In the genomic region with DNA sequence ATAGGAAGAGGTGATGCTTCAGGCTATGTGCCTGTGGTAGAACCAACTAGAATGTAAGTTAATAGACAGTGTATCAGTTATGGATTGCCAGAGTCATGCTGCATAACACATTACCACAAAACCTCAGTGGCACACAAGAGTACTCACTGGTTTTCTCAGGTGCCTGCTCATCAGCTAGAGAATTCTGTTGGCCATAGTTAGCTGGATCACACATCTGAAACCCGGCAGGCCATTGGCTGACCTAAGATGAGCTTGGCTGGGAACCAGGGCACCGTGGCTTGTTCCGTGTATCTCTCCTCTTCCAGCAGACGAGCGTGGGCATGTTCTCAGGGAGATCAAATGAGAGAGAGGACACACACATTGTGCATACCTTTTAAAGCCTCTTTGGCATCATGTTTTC, we compare ENCODE assay signal across 3 cellular contexts.
TF ChIP-seq lines count a peak whose summit lies in the region.

No MANE protein-coding gene starts in this region.

TF ChIP-seq in IMR-90, 13 proteins besides CTCF, POLR2A, EP300 and RAD21:
- TF ChIP-seq SMC3 (IDR thresholded peaks at IDR 0.05; ENCODE audit: low read depth, low read length) (no peak), MAFK (IDR thresholded peaks at IDR 0.05; ENCODE audit: low read depth, low read length) (no peak), FOS (IDR thresholded peaks at IDR 0.05; ENCODE audit: low read depth, low read length) (no peak), RFX5 (IDR thresholded peaks at IDR 0.05; ENCODE audit: low read depth, low read length) (no peak), MAZ (IDR thresholded peaks at IDR 0.05; ENCODE audit: borderline replicate concordance, low read depth, low read length) (no peak), CHD1 (IDR thresholded peaks at IDR 0.05; ENCODE audit: low read depth, low read length) (no peak), NFE2L2 (IDR thresholded peaks at IDR 0.05; ENCODE audit: low read depth, low read length) (no peak), MXI1 (IDR thresholded peaks at IDR 0.05; ENCODE audit: borderline replicate concordance, low read depth, low read length) (no peak), CEBPB (IDR thresholded peaks at IDR 0.05; ENCODE audit: low read depth, low read length) (no peak), BHLHE40 (IDR thresholded peaks at IDR 0.05; ENCODE audit: low read depth, low read length) (no peak)
- TF ChIP-seq, protein P1, sequence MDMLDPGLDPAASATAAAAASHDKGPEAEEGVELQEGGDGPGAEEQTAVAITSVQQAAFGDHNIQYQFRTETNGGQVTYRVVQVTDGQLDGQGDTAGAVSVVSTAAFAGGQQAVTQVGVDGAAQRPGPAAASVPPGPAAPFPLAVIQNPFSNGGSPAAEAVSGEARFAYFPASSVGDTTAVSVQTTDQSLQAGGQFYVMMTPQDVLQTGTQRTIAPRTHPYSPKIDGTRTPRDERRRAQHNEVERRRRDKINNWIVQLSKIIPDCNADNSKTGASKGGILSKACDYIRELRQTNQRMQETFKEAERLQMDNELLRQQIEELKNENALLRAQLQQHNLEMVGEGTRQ (IDR thresholded peaks at IDR 0.05; ENCODE audit: low read depth, low read length), result no peak
- TF ChIP-seq, protein P2, sequence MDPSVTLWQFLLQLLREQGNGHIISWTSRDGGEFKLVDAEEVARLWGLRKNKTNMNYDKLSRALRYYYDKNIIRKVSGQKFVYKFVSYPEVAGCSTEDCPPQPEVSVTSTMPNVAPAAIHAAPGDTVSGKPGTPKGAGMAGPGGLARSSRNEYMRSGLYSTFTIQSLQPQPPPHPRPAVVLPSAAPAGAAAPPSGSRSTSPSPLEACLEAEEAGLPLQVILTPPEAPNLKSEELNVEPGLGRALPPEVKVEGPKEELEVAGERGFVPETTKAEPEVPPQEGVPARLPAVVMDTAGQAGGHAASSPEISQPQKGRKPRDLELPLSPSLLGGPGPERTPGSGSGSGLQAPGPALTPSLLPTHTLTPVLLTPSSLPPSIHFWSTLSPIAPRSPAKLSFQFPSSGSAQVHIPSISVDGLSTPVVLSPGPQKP (IDR thresholded peaks at IDR 0.05; ENCODE audit: borderline replicate concordance, low read depth, low read length), result no peak

TF ChIP-seq in H1, 55 proteins besides CTCF, POLR2A, EP300 and RAD21:
- no peak for TF ChIP-seq YY1 (IDR thresholded peaks at IDR 0.05; ENCODE audit: low read depth, low read length)
- no peak for TF ChIP-seq SIN3A (conservative IDR thresholded peaks at IDR 0.05 in 1 of 2, IDR thresholded peaks at IDR 0.05 in 1 of 2; ENCODE audit: low read depth in 1 of 2, low read length in 2 of 2)
- TF ChIP-seq RXRA (IDR thresholded peaks at IDR 0.05; ENCODE audit: insufficient read depth, low read depth, low read length), result no peak
- TF ChIP-seq CTBP2 (IDR thresholded peaks at IDR 0.05; ENCODE audit: borderline replicate concordance, insufficient read depth, insufficient read length, low read length), result no peak
- no peak for TF ChIP-seq GABPA (IDR thresholded peaks at IDR 0.05; ENCODE audit: borderline replicate concordance, insufficient read depth, low read length)
- TF ChIP-seq ASH2L (IDR thresholded peaks at IDR 0.05; ENCODE audit: low read length), result no peak
- no peak for TF ChIP-seq NRF1 (IDR thresholded peaks at IDR 0.05; ENCODE audit: low read depth, low read length)
- TF ChIP-seq, protein P1 (IDR thresholded peaks at IDR 0.05; ENCODE audit: low read length), result no peak

TF ChIP-seq in SK-N-SH treated with all-trans-retinoic acid at 6 μM for 48 hours, 23 proteins besides CTCF, POLR2A, EP300 and RAD21:
- TF ChIP-seq ZNF565 (CRISPR knock-in tag; conservative IDR thresholded peaks at IDR 0.05; ENCODE audit: low read depth), result no peak
- TF ChIP-seq SNAI2 (CRISPR knock-in tag; IDR thresholded peaks at IDR 0.05), result no peak
- no peak for TF ChIP-seq ZC3H10 (CRISPR knock-in tag; IDR thresholded peaks at IDR 0.05)
- no peak for TF ChIP-seq CSDC2 (CRISPR knock-in tag; IDR thresholded peaks at IDR 0.05)
- TF ChIP-seq ZFP30 (CRISPR knock-in tag; IDR thresholded peaks at IDR 0.05), result no peak
- no peak for TF ChIP-seq PPARA (CRISPR knock-in tag; IDR thresholded peaks at IDR 0.05; ENCODE audit: borderline replicate concordance)
- TF ChIP-seq, protein P3, sequence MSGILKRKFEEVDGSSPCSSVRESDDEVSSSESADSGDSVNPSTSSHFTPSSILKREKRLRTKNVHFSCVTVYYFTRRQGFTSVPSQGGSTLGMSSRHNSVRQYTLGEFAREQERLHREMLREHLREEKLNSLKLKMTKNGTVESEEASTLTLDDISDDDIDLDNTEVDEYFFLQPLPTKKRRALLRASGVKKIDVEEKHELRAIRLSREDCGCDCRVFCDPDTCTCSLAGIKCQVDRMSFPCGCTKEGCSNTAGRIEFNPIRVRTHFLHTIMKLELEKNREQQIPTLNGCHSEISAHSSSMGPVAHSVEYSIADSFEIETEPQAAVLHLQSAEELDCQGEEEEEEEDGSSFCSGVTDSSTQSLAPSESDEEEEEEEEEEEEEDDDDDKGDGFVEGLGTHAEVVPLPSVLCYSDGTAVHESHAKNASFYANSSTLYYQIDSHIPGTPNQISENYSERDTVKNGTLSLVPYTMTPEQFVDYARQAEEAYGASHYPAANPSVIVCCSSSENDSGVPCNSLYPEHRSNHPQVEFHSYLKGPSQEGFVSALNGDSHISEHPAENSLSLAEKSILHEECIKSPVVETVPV (CRISPR knock-in tag; IDR thresholded peaks at IDR 0.05), result no peak
- no peak for TF ChIP-seq ZNF70 (CRISPR knock-in tag; IDR thresholded peaks at IDR 0.05)
- no peak for TF ChIP-seq ZNF8 (CRISPR knock-in tag; IDR thresholded peaks at IDR 0.05)
- TF ChIP-seq BACH2 (CRISPR knock-in tag; IDR thresholded peaks at IDR 0.05; ENCODE audit: borderline replicate concordance), result no peak
- TF ChIP-seq, protein P4, sequence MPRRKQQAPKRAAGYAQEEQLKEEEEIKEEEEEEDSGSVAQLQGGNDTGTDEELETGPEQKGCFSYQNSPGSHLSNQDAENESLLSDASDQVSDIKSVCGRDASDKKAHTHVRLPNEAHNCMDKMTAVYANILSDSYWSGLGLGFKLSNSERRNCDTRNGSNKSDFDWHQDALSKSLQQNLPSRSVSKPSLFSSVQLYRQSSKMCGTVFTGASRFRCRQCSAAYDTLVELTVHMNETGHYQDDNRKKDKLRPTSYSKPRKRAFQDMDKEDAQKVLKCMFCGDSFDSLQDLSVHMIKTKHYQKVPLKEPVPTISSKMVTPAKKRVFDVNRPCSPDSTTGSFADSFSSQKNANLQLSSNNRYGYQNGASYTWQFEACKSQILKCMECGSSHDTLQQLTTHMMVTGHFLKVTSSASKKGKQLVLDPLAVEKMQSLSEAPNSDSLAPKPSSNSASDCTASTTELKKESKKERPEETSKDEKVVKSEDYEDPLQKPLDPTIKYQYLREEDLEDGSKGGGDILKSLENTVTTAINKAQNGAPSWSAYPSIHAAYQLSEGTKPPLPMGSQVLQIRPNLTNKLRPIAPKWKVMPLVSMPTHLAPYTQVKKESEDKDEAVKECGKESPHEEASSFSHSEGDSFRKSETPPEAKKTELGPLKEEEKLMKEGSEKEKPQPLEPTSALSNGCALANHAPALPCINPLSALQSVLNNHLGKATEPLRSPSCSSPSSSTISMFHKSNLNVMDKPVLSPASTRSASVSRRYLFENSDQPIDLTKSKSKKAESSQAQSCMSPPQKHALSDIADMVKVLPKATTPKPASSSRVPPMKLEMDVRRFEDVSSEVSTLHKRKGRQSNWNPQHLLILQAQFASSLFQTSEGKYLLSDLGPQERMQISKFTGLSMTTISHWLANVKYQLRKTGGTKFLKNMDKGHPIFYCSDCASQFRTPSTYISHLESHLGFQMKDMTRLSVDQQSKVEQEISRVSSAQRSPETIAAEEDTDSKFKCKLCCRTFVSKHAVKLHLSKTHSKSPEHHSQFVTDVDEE (CRISPR knock-in tag; IDR thresholded peaks at IDR 0.05), result no peak
- no peak for TF ChIP-seq TCF4 (CRISPR knock-in tag; IDR thresholded peaks at IDR 0.05; ENCODE audit: borderline replicate concordance)
- TF ChIP-seq, protein P5, sequence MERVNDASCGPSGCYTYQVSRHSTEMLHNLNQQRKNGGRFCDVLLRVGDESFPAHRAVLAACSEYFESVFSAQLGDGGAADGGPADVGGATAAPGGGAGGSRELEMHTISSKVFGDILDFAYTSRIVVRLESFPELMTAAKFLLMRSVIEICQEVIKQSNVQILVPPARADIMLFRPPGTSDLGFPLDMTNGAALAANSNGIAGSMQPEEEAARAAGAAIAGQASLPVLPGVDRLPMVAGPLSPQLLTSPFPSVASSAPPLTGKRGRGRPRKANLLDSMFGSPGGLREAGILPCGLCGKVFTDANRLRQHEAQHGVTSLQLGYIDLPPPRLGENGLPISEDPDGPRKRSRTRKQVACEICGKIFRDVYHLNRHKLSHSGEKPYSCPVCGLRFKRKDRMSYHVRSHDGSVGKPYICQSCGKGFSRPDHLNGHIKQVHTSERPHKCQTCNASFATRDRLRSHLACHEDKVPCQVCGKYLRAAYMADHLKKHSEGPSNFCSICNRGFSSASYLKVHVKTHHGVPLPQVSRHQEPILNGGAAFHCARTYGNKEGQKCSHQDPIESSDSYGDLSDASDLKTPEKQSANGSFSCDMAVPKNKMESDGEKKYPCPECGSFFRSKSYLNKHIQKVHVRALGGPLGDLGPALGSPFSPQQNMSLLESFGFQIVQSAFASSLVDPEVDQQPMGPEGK (CRISPR knock-in tag; IDR thresholded peaks at IDR 0.05; ENCODE audit: borderline replicate concordance), result no peak
- TF ChIP-seq OSR1 (CRISPR knock-in tag; IDR thresholded peaks at IDR 0.05), result no peak
- no peak for TF ChIP-seq GLIS3 (CRISPR knock-in tag; IDR thresholded peaks at IDR 0.05)
- TF ChIP-seq TOX (CRISPR knock-in tag; IDR thresholded peaks at IDR 0.05; ENCODE audit: borderline replicate concordance), result no peak
- no peak for TF ChIP-seq ISL1 (CRISPR knock-in tag; IDR thresholded peaks at IDR 0.05)
- TF ChIP-seq, protein P6, sequence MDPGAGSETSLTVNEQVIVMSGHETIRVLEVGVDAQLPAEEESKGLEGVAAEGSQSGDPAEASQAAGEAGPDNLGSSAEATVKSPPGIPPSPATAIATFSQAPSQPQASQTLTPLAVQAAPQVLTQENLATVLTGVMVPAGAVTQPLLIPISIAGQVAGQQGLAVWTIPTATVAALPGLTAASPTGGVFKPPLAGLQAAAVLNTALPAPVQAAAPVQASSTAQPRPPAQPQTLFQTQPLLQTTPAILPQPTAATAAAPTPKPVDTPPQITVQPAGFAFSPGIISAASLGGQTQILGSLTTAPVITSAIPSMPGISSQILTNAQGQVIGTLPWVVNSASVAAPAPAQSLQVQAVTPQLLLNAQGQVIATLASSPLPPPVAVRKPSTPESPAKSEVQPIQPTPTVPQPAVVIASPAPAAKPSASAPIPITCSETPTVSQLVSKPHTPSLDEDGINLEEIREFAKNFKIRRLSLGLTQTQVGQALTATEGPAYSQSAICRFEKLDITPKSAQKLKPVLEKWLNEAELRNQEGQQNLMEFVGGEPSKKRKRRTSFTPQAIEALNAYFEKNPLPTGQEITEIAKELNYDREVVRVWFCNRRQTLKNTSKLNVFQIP (CRISPR knock-in tag; IDR thresholded peaks at IDR 0.05; ENCODE audit: borderline replicate concordance, low read depth), result no peak
TF ChIP-seq in SK-N-SH treated with all-trans-retinoic acid at 6 μM for 48 hours: peak in this region for 0.
